9 cellular contexts compared by ENCODE assay signal in genomic region chr12:45244561-45245348, GRCh38. TPM values are rescaled to one million over a fixed set of nuclear protein-coding genes. Genes with fewer than 3 reads are reported as not detected.
DNase-seq lines count a peak whose midpoint lies in the region; ATAC-seq and TF ChIP-seq lines count a peak whose summit lies in the region.
"Had no signal": no experiment of that assay in that cellular context is flagged by ENCODE, and none has a peak within 500 bp of the region (broad histone marks: within the 10 kb centered on the region; RNA-seq: fewer than 3 reads in every experiment).

No MANE protein-coding gene starts in this region.

- peaks cover 31% of the 10 kb centered on the region for H3K4me1 Mint-ChIP-seq in activated T-cell treated with anti-CD3 and anti-CD28 coated beads, Interleukin-2, amount 50 U/mL, for 4 hours (ENCODE audit: low read depth)
- peaks cover 28% of the 10 kb centered on the region for H3K4me1 Mint-ChIP-seq in central memory CD8-positive, alpha-beta T cell

- ATAC-seq in activated T-cell treated with anti-CD3 and anti-CD28 coated beads, Interleukin-2, amount 50 U/mL, for 4 hours: peak in 1 of 2 donors; percentile 75
- peak; percentile 68 for ATAC-seq in HG03064 (IDR thresholded peaks at IDR 0.05; ENCODE audit: low read depth, unreplicated experiment)
- peak; percentile 46 for ATAC-seq in central memory CD8-positive, alpha-beta T cell (replicated peaks; ENCODE audit: extremely low read depth, poor library complexity, severe bottlenecking)
- ATAC-seq in GM21526 (IDR thresholded peaks at IDR 0.05; ENCODE audit: low FRiP score, unreplicated experiment): no peak

- H3K36me3 Mint-ChIP-seq in activated T-cell treated with anti-CD3 and anti-CD28 coated beads, Interleukin-2, amount 50 U/mL, for 4 hours (ENCODE audit: insufficient read depth): no peaks in the 10 kb centered on the region
- peaks cover 1% of the 10 kb centered on the region for H3K36me3 Mint-ChIP-seq in central memory CD8-positive, alpha-beta T cell (ENCODE audit: insufficient read depth)

- peaks cover 0 to 6% (median 0%) of the 10 kb centered on the region in 6 donors for H3K36me3 ChIP-seq in spleen
- H3K36me3 ChIP-seq in effector memory CD4-positive, alpha-beta T cell (ENCODE audit: control insufficient read depth, insufficient read depth, low read length): no peaks in the 10 kb centered on the region

- H3K9me3 Mint-ChIP-seq in activated T-cell treated with anti-CD3 and anti-CD28 coated beads, Interleukin-2, amount 50 U/mL, for 4 hours: no peaks in the 10 kb centered on the region
- H3K9me3 Mint-ChIP-seq in central memory CD8-positive, alpha-beta T cell: no peaks in the 10 kb centered on the region

- H3K27ac Mint-ChIP-seq in central memory CD8-positive, alpha-beta T cell (ENCODE audit: low read depth): peak overlapping the region; percentile 65

- no peaks in the 10 kb centered on the region for H3K9me3 ChIP-seq in spleen
- no peaks in the 10 kb centered on the region for H3K9me3 ChIP-seq in effector memory CD4-positive, alpha-beta T cell (ENCODE audit: control insufficient read depth, low read length)

- DNase-seq in activated T-cell treated with anti-CD3 and anti-CD28 coated beads, Interleukin-2, amount 50 U/mL, for 4 hours: no peak
- no peak for DNase-seq in activated T-cell treated with anti-CD3 and anti-CD28 coated beads, Interleukin-2, amount 50 U/mL, for 48 hours
- no peak for DNase-seq in central memory CD8-positive, alpha-beta T cell (ENCODE audit: low spot score in 2 of 2)
- DNase-seq in spleen: no peak
- no peak for DNase-seq in effector memory CD4-positive, alpha-beta T cell
- no peak for DNase-seq in stimulated activated CD4-positive, alpha-beta T cell treated with anti-CD3 and anti-CD28 coated beads, Interleukin-15, amount 100 ng/mL, for 24 hours

- intact Hi-C loops in spleen (cut with DNase I; ENCODE audit: low total_unique reads): no loop called here

- H3K27ac ChIP-seq in spleen: peak overlapping the region in 6 of 8 donors; percentile 40 to 65 (median 58)
- no peak overlapping the region for H3K27ac ChIP-seq in effector memory CD4-positive, alpha-beta T cell (ENCODE audit: insufficient read depth, low read length, poor library complexity, severe bottlenecking)
- H3K27ac ChIP-seq: VCaP had no signal

- peak in 3 of 11 experiments; percentile 11 to 29 (median 27) for TF ChIP-seq CTCF in spleen (IDR thresholded peaks at IDR 0.05 in 8 of 11, conservative IDR thresholded peaks at IDR 0.05 in 3 of 11)

- no peaks in the 10 kb centered on the region for H3K27me3 ChIP-seq in spleen (replicated peaks in 1 of 7)
- no peaks in the 10 kb centered on the region for H3K27me3 ChIP-seq in effector memory CD4-positive, alpha-beta T cell (replicated peaks; ENCODE audit: control insufficient read depth, insufficient read depth, low read length, poor library complexity, severe bottlenecking)

- peak overlapping the region; percentile 27 for H3K4me3 Mint-ChIP-seq in activated T-cell treated with anti-CD3 and anti-CD28 coated beads, Interleukin-2, amount 50 U/mL, for 4 hours
- H3K4me3 Mint-ChIP-seq in central memory CD8-positive, alpha-beta T cell: peak overlapping the region; percentile 59

- no peak for TF ChIP-seq POLR2A in spleen (IDR thresholded peaks at IDR 0.05)

- 54 to 75% (median 58%) methylated on average over 9 of the region's 9 CpGs for WGBS in spleen, 5 donors

- H3K4me3 ChIP-seq in spleen: peak overlapping the region in 2 of 8 donors; percentile 16 to 51
- H3K4me3 ChIP-seq in effector memory CD4-positive, alpha-beta T cell (ENCODE audit: insufficient read depth, low read depth, low read length, poor library complexity, severe bottlenecking): no peak overlapping the region

- H3K4me1 ChIP-seq in spleen: peaks cover 0 to 29% (median 13%) of the 10 kb centered on the region in 6 donors
- H3K4me1 ChIP-seq in effector memory CD4-positive, alpha-beta T cell (ENCODE audit: control insufficient read depth, insufficient read depth, low read length, poor library complexity, severe bottlenecking): no peaks in the 10 kb centered on the region

- no peaks in the 10 kb centered on the region for H3K27me3 Mint-ChIP-seq in activated T-cell treated with anti-CD3 and anti-CD28 coated beads, Interleukin-2, amount 50 U/mL, for 4 hours (ENCODE audit: low read depth)
- no peaks in the 10 kb centered on the region for H3K27me3 Mint-ChIP-seq in central memory CD8-positive, alpha-beta T cell

RNA-seq across cellular contexts. Expression of gene ANO6, which starts 28.9 kb away (rescaled TPM):
- 10 to 100 TPM; 13.6 to 18.5 (median 16.3) TPM for total RNA-seq in activated T-cell treated with anti-CD3 and anti-CD28 coated beads, Interleukin-2, amount 50 U/mL, for 4 hours
- 10 to 100 TPM; 29.7 to 38.5 (median 33.0) TPM for total RNA-seq in spleen
- 1 to 10 TPM; 2.3 to 4.3 (median 3.7) TPM for polyA plus RNA-seq in spleen
